13 cellular contexts compared by ENCODE assay signal in genomic region chr18:47549141-47549540, GRCh38.
"Had no signal": no experiment of that assay in that cellular context is flagged by ENCODE, and none has a peak within 500 bp of the region (broad histone marks: within the 10 kb centered on the region; RNA-seq: fewer than 3 reads in every experiment).

No MANE protein-coding gene starts in this region.

- DNase-seq: activated CD4-positive, CD25-positive, alpha-beta regulatory T cell treated with anti-CD3 and anti-CD28 coated beads, Interleukin-2, amount 50 U/mL, for 72 hours; activated naive CD4-positive, alpha-beta T cell; activated naive CD8-positive, alpha-beta T cell treated with anti-CD3 and anti-CD28 coated beads, Interleukin-2, amount 10 ng/mL, durations not matched to agents 7 days and 5 days; cortex of kidney; effector CD4-positive, alpha-beta T cell; foreskin keratinocyte; mammary epithelial cell; naive B cell; pancreas; stimulated activated CD4-positive, alpha-beta T cell treated with anti-CD3 and anti-CD28 coated beads, Interleukin-12 subunit alpha, Interleukin-12 subunit beta, amount 100 ng/mL, for 4 hours; stimulated activated CD4-positive, alpha-beta T cell treated with anti-CD3 and anti-CD28 coated beads, Interleukin-2, amount 100 ng/mL, for 24 hours; stomach; T1000 had no signal

- H3K4me1 ChIP-seq: foreskin keratinocyte, pancreas, stomach had no signal

- H3K4me3 ChIP-seq: pancreas, stomach had no signal

- H3K27me3 ChIP-seq: foreskin keratinocyte, pancreas, stomach had no signal

- ATAC-seq: foreskin keratinocyte, pancreas had no signal

- H3K9me3 ChIP-seq: pancreas, stomach had no signal

- H3K36me3 ChIP-seq: pancreas, stomach had no signal

- H3K27ac ChIP-seq: foreskin keratinocyte, pancreas, stomach had no signal
